ENCODE assay signal across 11 cellular contexts in genomic region chr16:27721548-27722265, GRCh38.
DNase-seq lines count a peak whose midpoint lies in the region; TF ChIP-seq lines count a peak whose summit lies in the region.
"Had no signal": no experiment of that assay in that cellular context is flagged by ENCODE, and none has a peak within 500 bp of the region (broad histone marks: within the 10 kb centered on the region; RNA-seq: fewer than 3 reads in every experiment).

No MANE protein-coding gene starts in this region.

- H3K9me3 ChIP-seq in testis (no peaks in the 10 kb centered on the region), prostate gland (no peaks in the 10 kb centered on the region)

- WGBS in lower leg skin, 2 donors = 46 to 68% methylated on average over 10 of the region's 10 CpGs
- 56 to 72% methylated on average over 6 to 10 of the region's 10 CpGs for WGBS in testis, 2 donors
- 58% methylated on average over 10 of the region's 10 CpGs for WGBS in prostate gland

- TF ChIP-seq CTCF in lower leg skin (IDR thresholded peaks at IDR 0.05) (no peak), testis (IDR thresholded peaks at IDR 0.05) (no peak), prostate gland (IDR thresholded peaks at IDR 0.05) (no peak)

- TF ChIP-seq POLR2A in lower leg skin (IDR thresholded peaks at IDR 0.05) = no peak
- TF ChIP-seq POLR2A in testis (IDR thresholded peaks at IDR 0.05) = no peak
- no peak for TF ChIP-seq POLR2A in prostate gland (IDR thresholded peaks at IDR 0.05)

- peak overlapping the region; percentile 99 for H3K27ac ChIP-seq in cingulate gyrus (ENCODE audit: low read depth, low read length)
- no peak overlapping the region for H3K27ac ChIP-seq in testis
- H3K27ac ChIP-seq in prostate gland = no peak overlapping the region

- DNase-seq in NCI-H2227 (lab: John Stamatoyannopoulos, UW; ENCODE audit: unreplicated experiment) (peak; percentile 33), lower leg skin (ENCODE audit: low spot score in 2 of 2) (peak; percentile 79 to 93), testis (peak; percentile 54), kidney glomerular epithelial cell (lab: John Stamatoyannopoulos, UW) (no peak), prostate gland (ENCODE audit: low spot score) (no peak), ecto neural progenitor cell (ENCODE audit: low spot score) (no peak)
- DNase-seq in activated T-cell treated with anti-CD3 and anti-CD28 coated beads, Interleukin-2, amount 50 U/mL, for 48 hours = no peak
- DNase-seq: activated T-cell treated with anti-CD3 and anti-CD28 coated beads, Interleukin-2, amount 50 U/mL, for 4 hours; Karpas-422 had no signal

- H3K4me1 ChIP-seq in testis = peaks cover 13% of the 10 kb centered on the region
- peaks cover 6% of the 10 kb centered on the region for H3K4me1 ChIP-seq in prostate gland (replicated peaks)

- H3K36me3 ChIP-seq in testis (ENCODE audit: low read depth, missing control alignments) (no peaks in the 10 kb centered on the region), prostate gland (no peaks in the 10 kb centered on the region)

- H3K27me3 ChIP-seq in testis = no peaks in the 10 kb centered on the region
- no peaks in the 10 kb centered on the region for H3K27me3 ChIP-seq in prostate gland (replicated peaks; ENCODE audit: insufficient read depth)

- intact Hi-C loops in lower leg skin (cut with DNase I; ENCODE audit: low total_unique reads) = no loop called here
- intact Hi-C loops in testis (cut with DNase I; ENCODE audit: low total_unique reads) = no loop called here
- intact Hi-C loops in prostate gland (cut with DNase I) = no loop called here

- H3K4me3 ChIP-seq in lower leg skin (ENCODE audit: low read depth, poor library complexity, severe bottlenecking) (no peak overlapping the region), testis (no peak overlapping the region), prostate gland (no peak overlapping the region)
- H3K4me3 ChIP-seq: smooth muscle cell had no signal

Comparison
In these comparisons a context has a peak if more than half of its experiments do, and no peak if none do; other contexts are left out.
1. DNase-seq: peak in NCI-H2227 (single experiment), lower leg skin (2 of 2) and testis (single experiment); none in kidney glomerular epithelial cell (single experiment), prostate gland (single experiment), ecto neural progenitor cell (single experiment) and activated T-cell treated with anti-CD3 and anti-CD28 coated beads, Interleukin-2, amount 50 U/mL, for 48 hours (0 of 2).